In genomic region chr11:8081591-8082021, GRCh38 we compare ENCODE assay signal across 9 cellular contexts. TPM values are rescaled to one million over a fixed set of nuclear protein-coding genes. Genes with fewer than 3 reads are reported as not detected.
DNase-seq lines count a peak whose midpoint lies in the region; ATAC-seq, FAIRE-seq and TF ChIP-seq lines count a peak whose summit lies in the region.
"Had no signal": no experiment of that assay in that cellular context is flagged by ENCODE, and none has a peak within 500 bp of the region (broad histone marks: within the 10 kb centered on the region; RNA-seq: fewer than 3 reads in every experiment).

No MANE protein-coding gene starts in this region.

- peak overlapping the region; percentile 86 for H3K4me2 ChIP-seq in A549

- CTCF ChIA-PET in A549 (lab: Yijun Ruan, JAX) = interaction anchor here (1.0 to 30.1 kb wide), 7 partner anchors 9 to 75 kb away, joined by 3 to 644 read pairs (median 14); no protein-coding TSS in a partner anchor

- peak overlapping the region; percentile 43 to 83 (median 74) for H3K4me3 Mint-ChIP-seq in naive B cell
- H3K4me3 Mint-ChIP-seq in CD14-positive monocyte = peak overlapping the region in 1 of 2 donors; percentile 77

- TF ChIP-seq CTCF in A549 (IDR thresholded peaks at IDR 0.05) = no peak
- TF ChIP-seq CTCF in CD14-positive monocyte (IDR thresholded peaks at IDR 0.05) = no peak

- no peak for FAIRE-seq in A549 (lab: Jason Lieb, UNC)
- FAIRE-seq: G401.6 had no signal

- peaks cover 6% of the 10 kb centered on the region; the same call in 1 of the 3 replicates for H3K4me1 ChIP-seq in A549
- H3K4me1 ChIP-seq in ectodermal cell (ENCODE audit: control insufficient read depth, insufficient read depth, low read length) = peaks cover 42% of the 10 kb centered on the region

- 66% methylated on average over 10 of the region's 22 CpGs for WGBS in A549 (ENCODE audit: missing lambda C conversion rate)
- WGBS in ectodermal cell, 2 experiments = 29% methylated on average over 22 of the region's 22 CpGs

- no peak for TF ChIP-seq RAD21 in A549 (conservative IDR thresholded peaks at IDR 0.05 in 1 of 2, IDR thresholded peaks at IDR 0.05 in 1 of 2)

- in situ Hi-C loops in KBM-7 (cut with MboI; ENCODE audit: low pct_unique_long_range_greater_than_20kb, low sequenced_read_pairs) = no loop called here

- H3K9me3 ChIP-seq in A549 (no peaks in the 10 kb centered on the region), ectodermal cell (ENCODE audit: control insufficient read depth, low read length) (no peaks in the 10 kb centered on the region)

- ATAC-seq in A549 (peak; percentile 41 to 53), naive B cell (ENCODE audit: low read depth in 2 of 2) (no peak), HG02588 (IDR thresholded peaks at IDR 0.05; ENCODE audit: unreplicated experiment) (no peak)

- peaks cover 23% of the 10 kb centered on the region for H3K27me3 ChIP-seq in ectodermal cell (ENCODE audit: control insufficient read depth, insufficient read depth, low read length, poor library complexity, severe bottlenecking)

- H3K4me1 Mint-ChIP-seq in naive B cell (peaks cover 0 to 6% (median 0%) of the 10 kb centered on the region in 3 donors), CD14-positive monocyte (peaks cover 3% of the 10 kb centered on the region)

- H3K27ac Mint-ChIP-seq in naive B cell (peak overlapping the region in 2 of 6 donors; percentile 52 to 88), CD14-positive monocyte (no peak overlapping the region)

- H3K36me3 ChIP-seq in ectodermal cell (ENCODE audit: control insufficient read depth, insufficient read depth, low read length) = no peaks in the 10 kb centered on the region

- TF ChIP-seq POLR2A in A549 (IDR thresholded peaks at IDR 0.05; ENCODE audit: low read length) = no peak

- no peak for TF ChIP-seq EP300 in A549 (IDR thresholded peaks at IDR 0.05)

- POLR2A ChIA-PET in A549 (lab: Yijun Ruan, JAX) = no interaction called here

- peaks cover 56 to 83% (median 80%) of the 10 kb centered on the region in 3 donors for H3K27me3 Mint-ChIP-seq in naive B cell
- peaks cover 49 to 58% (median 49%) of the 10 kb centered on the region in 3 donors for H3K27me3 Mint-ChIP-seq in CD14-positive monocyte (ENCODE audit: low read depth in 3 of 3)

- intact Hi-C loops in CD14-positive monocyte (cut with micrococcal nuclease) = no loop called here

- peak in 1 of 2 experiments; percentile 20 for DNase-seq in A549 (ENCODE audit: low read depth in 1 of 2, low spot score in 1 of 2)
- DNase-seq in KBM-7 = peak; percentile 29
- no peak for DNase-seq in naive B cell
- DNase-seq in CD14-positive monocyte (ENCODE audit: low spot score) = no peak
- no peak for DNase-seq in SW 1271 (lab: John Stamatoyannopoulos, UW)
- no peak for DNase-seq in T1000 (lab: John Stamatoyannopoulos, UW)

- H3K4me3 ChIP-seq in A549 = peak overlapping the region; percentile 80
- H3K4me3 ChIP-seq in ectodermal cell (ENCODE audit: insufficient read depth, low read depth, low read length) = peak overlapping the region; percentile 52

- H3K9me3 Mint-ChIP-seq in naive B cell (peaks cover 0 to 4% (median 0%) of the 10 kb centered on the region in 7 donors), CD14-positive monocyte (peaks cover 0 to 5% (median 2%) of the 10 kb centered on the region in 7 donors)

- H3K27ac ChIP-seq in A549 = peak overlapping the region; percentile 74 to 88
- H3K27ac ChIP-seq in ectodermal cell (ENCODE audit: insufficient read depth, low read depth, low read length, poor library complexity, severe bottlenecking) = no peak overlapping the region

- H3K36me3 Mint-ChIP-seq in naive B cell (no peaks in the 10 kb centered on the region), CD14-positive monocyte (no peaks in the 10 kb centered on the region)

TF ChIP-seq in A549, 52 proteins besides CTCF, POLR2A, EP300 and RAD21:
- peak; percentile 82 for TF ChIP-seq MAX (IDR thresholded peaks at IDR 0.05)
- TF ChIP-seq, protein P1, sequence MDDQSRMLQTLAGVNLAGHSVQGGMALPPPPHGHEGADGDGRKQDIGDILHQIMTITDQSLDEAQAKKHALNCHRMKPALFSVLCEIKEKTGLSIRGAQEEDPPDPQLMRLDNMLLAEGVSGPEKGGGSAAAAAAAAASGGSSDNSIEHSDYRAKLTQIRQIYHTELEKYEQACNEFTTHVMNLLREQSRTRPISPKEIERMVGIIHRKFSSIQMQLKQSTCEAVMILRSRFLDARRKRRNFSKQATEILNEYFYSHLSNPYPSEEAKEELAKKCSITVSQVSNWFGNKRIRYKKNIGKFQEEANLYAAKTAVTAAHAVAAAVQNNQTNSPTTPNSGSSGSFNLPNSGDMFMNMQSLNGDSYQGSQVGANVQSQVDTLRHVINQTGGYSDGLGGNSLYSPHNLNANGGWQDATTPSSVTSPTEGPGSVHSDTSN (IDR thresholded peaks at IDR 0.05) = no peak
- TF ChIP-seq, protein P2, sequence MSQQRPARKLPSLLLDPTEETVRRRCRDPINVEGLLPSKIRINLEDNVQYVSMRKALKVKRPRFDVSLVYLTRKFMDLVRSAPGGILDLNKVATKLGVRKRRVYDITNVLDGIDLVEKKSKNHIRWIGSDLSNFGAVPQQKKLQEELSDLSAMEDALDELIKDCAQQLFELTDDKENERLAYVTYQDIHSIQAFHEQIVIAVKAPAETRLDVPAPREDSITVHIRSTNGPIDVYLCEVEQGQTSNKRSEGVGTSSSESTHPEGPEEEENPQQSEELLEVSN (IDR thresholded peaks at IDR 0.05; ENCODE audit: borderline replicate concordance, low read depth) = 0 out of 2 replicates have a peak, but pooled peaks have one; percentile 17
- peak; percentile 50; the same call in 1 of the 2 replicates for TF ChIP-seq MYC (IDR thresholded peaks at IDR 0.05; ENCODE audit: borderline replicate concordance, low read length)
TF ChIP-seq in A549: peak in this region for 3.

RNA-seq across cellular contexts. Expression of gene TUB, which starts 0.6 kb away (rescaled TPM):
- polyA plus RNA-seq in A549 (2011; rRNA removed) (11.3 and 11.7 TPM in 2 replicates), A549 (2017; fragmentation: RNase III; extraction: RNeasy Plus Mini Kit Qiagen cat#74134 plus additional on column Dnase treatment) (12.5 to 13.2 TPM (median 12.8 TPM) in 3 replicates), naive B cell (ENCODE audit: low read depth in 6 of 6) (under 1 TPM in 3 of 6 donors, not detected in 3; 0.05 to 0.12 (median 0.11) TPM), CD14-positive monocyte (not detected)
- polyA plus RNA-seq in A549 (2012; cell fraction: cytosol; rRNA removed) = 7.8 and 10.0 TPM in 2 replicates
- 11.7 and 17.0 TPM in 2 replicates for polyA plus RNA-seq in A549 (2012; cell fraction: nucleus; rRNA removed)
- polyA minus RNA-seq in A549 (2011; rRNA and poly(A)+ RNA removed) = 12.6 and 14.5 TPM in 2 replicates
- 31.6 TPM for polyA plus RNA-seq in ectodermal cell (2013, experiment 1 of 4)
- 29.2 TPM for polyA plus RNA-seq in ectodermal cell (2013, experiment 2 of 4)
- 23.5 TPM for polyA plus RNA-seq in ectodermal cell (2013, experiment 3 of 4)
- 24.8 TPM for polyA plus RNA-seq in ectodermal cell (2013, experiment 4 of 4)

Comparison
In these comparisons a context has a peak if more than half of its experiments do, and no peak if none do; other contexts are left out.
1. ATAC-seq: peak in A549 (2 of 2); none in naive B cell (0 of 2) and HG02588 (single experiment).
2. RNA of gene TUB, which starts 0.6 kb away (polyA plus RNA-seq): 7.8 to 17.0 TPM in A549; 0.05 to 0.12 TPM in naive B cell and not detected in CD14-positive monocyte; every median in the first group is over 4 times any median in the second.